In the genomic region with DNA sequence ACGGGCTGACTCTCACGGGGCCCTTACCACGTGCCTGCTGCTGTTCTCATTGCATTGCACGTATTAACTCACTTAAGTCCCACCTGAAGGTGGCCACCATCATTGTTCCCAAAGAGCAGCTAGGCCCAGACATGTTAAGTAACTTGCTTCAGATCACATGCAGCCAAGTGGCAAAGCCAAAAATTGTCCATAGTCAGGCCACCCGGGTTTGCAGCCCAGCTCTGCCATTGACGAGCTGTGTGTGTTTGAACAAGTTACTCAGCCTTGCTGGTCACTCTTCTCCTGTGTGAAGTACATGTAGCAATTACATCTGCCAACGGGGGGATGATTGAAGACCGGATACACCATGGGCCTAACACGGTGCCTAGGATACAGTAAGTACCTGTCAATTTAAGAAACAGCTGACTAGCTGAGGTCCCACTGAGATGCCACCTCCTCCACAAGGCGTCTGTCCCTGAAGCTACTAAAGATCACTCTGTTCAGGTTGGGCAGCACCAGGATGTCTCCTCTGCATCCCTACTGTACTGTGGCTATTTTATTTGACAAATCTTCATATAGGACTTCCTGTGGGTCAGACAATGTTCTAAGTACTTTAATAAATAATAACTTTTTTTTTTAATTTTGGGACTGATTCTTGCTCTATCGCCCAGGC, we compare ENCODE assay signal across 23 cellular contexts.
DNase-seq lines count a peak whose midpoint lies in the region; ATAC-seq, FAIRE-seq and TF ChIP-seq lines count a peak whose summit lies in the region.
"Had no signal": no experiment of that assay in that cellular context is flagged by ENCODE, and none has a peak within 500 bp of the region (broad histone marks: within the 10 kb centered on the region; RNA-seq: fewer than 3 reads in every experiment).

No MANE protein-coding gene starts in this region.

- H4K91ac ChIP-seq in neuronal stem cell (ENCODE audit: low read depth, low read length, poor library complexity): no peak overlapping the region

- peak overlapping the region; percentile 38 for H3K18ac ChIP-seq in neuronal stem cell (ENCODE audit: low read length)

- no peak overlapping the region for H2BK12ac ChIP-seq in neuronal stem cell (ENCODE audit: low read length)

- in situ Hi-C loops in K562 (cut with MboI): no loop called here

- FAIRE-seq in K562 (lab: Jason Lieb, UNC) (no peak), D721Med (lab: Jason Lieb, UNC) (no peak)
- FAIRE-seq: A549, GM12891, GM18507 had no signal

- no peak overlapping the region for H2BK120ac ChIP-seq in neuronal stem cell (ENCODE audit: low read depth, low read length)

- H3K9me3 ChIP-seq in right atrium auricular region (no peaks in the 10 kb centered on the region), K562 (replicated peaks; ENCODE audit: control insufficient read depth, insufficient read depth, low read depth, low read length) (no peaks in the 10 kb centered on the region), neuronal stem cell (replicated peaks in 1 of 2; ENCODE audit: control insufficient read depth in 2 of 2, insufficient read depth in 1 of 2, low read depth in 1 of 2, low read length in 2 of 2) (no peaks in the 10 kb centered on the region)
- H3K9me3 ChIP-seq: A549; BE2C; BLaER1 treated with 17β-estradiol and CSF1 and Interleukin-3, amounts not matched to agents 10 nM and 100 nM had no signal

- H2BK15ac ChIP-seq in neuronal stem cell (ENCODE audit: low read length): no peak overlapping the region

- no peak for ATAC-seq in K562
- ATAC-seq: A549 had no signal

- WGBS in K562 (ENCODE audit: insufficient coverage, low coverage, missing lambda C conversion rate): 0% methylated on average over 11 of the region's 11 CpGs
- WGBS in neuronal stem cell (ENCODE audit: extremely low coverage in 2 of 2, insufficient read length in 2 of 2, insufficient replicate concordance in 1 of 2), 2 donors: no CpG with 5 or more reads among the region's 11 CpGs

- H3K9me1 ChIP-seq in K562 (ENCODE audit: control insufficient read depth, insufficient read depth, low read length): no peaks in the 10 kb centered on the region

- TF ChIP-seq EP300 in K562 (IDR thresholded peaks at IDR 0.05; ENCODE audit: low read length): no peak

- peak; percentile 50 for DNase-seq in cardiac septum (ENCODE audit: low spot score)
- DNase-seq in right atrium auricular region (ENCODE audit: low spot score): no peak
- no peak for DNase-seq in K562 (ENCODE audit: extremely low read depth in 1 of 4, low spot score in 3 of 4)
- no peak for DNase-seq in neuronal stem cell (ENCODE audit: low spot score)
- DNase-seq in erythroblast (lab: John Stamatoyannopoulos, UW): no peak
- DNase-seq in D721Med (ENCODE audit: insufficient read length, low spot score): no peak
- no peak for DNase-seq in SKM-1 treated with dmso at 0.1 percent for 144 hours (lab: John Stamatoyannopoulos, UW; ENCODE audit: unreplicated experiment)
- DNase-seq: 8988T; ACHN; AML-193; BE2C; CD4-positive, alpha-beta T cell; CD8-positive, alpha-beta memory T cell; DMS53; DMS79 treated with DMSO at 0.1 percent for 48 hours; GF-D8; GOT3; H7; HCEC 1CT had no signal

- H3K4me3 ChIP-seq in right atrium auricular region (no peak overlapping the region), K562 (no peak overlapping the region), neuronal stem cell (ENCODE audit: low read length in 2 of 2) (no peak overlapping the region)
- H3K4me3 ChIP-seq: A549; BLaER1 treated with 17β-estradiol and CSF1 and Interleukin-3, amounts not matched to agents 10 nM and 100 nM had no signal

- no peaks in the 10 kb centered on the region; the same call in 1 of the 2 replicates for H4K20me1 ChIP-seq in K562 (replicated peaks; ENCODE audit: control insufficient read depth, insufficient read depth, low read length)
- H4K20me1 ChIP-seq: BLaER1 treated with 17β-estradiol and CSF1 and Interleukin-3, amounts not matched to agents 10 nM and 100 nM had no signal

- H2AK5ac ChIP-seq in neuronal stem cell (ENCODE audit: low read depth, low read length): peak overlapping the region; percentile 60

- H3K79me2 ChIP-seq in K562 (ENCODE audit: control insufficient read depth, insufficient read depth, low read length): no peaks in the 10 kb centered on the region

- H2AFZ ChIP-seq in K562 (ENCODE audit: low read depth, low read length) (no peak overlapping the region), neuronal stem cell (ENCODE audit: low read length) (no peak overlapping the region)

- TF ChIP-seq RAD21 in K562 (CRISPR knock-in tag; conservative IDR thresholded peaks at IDR 0.05 in 1 of 2, IDR thresholded peaks at IDR 0.05 in 1 of 2): no peak

- TF ChIP-seq POLR2A in K562 (conservative IDR thresholded peaks at IDR 0.05) (no peak), erythroblast (IDR thresholded peaks at IDR 0.05; ENCODE audit: low read length) (no peak)

- no peaks in the 10 kb centered on the region for H3K79me1 ChIP-seq in neuronal stem cell (ENCODE audit: low read depth, low read length)

- intact Hi-C loops in cardiac septum (cut with DNase I): no loop called here
- intact Hi-C loops in K562 (cut with micrococcal nuclease): no loop called here

- H3K36me3 ChIP-seq in right atrium auricular region (no peaks in the 10 kb centered on the region), K562 (ENCODE audit: control insufficient read depth, insufficient read depth, low read length) (no peaks in the 10 kb centered on the region), neuronal stem cell (replicated peaks in 1 of 2; ENCODE audit: control insufficient read depth in 2 of 2, insufficient read depth in 2 of 2, low read length in 2 of 2) (no peaks in the 10 kb centered on the region)
- H3K36me3 ChIP-seq: BE2C; BLaER1 treated with 17β-estradiol and CSF1 and Interleukin-3, amounts not matched to agents 10 nM and 100 nM had no signal

- H2BK5ac ChIP-seq in neuronal stem cell (ENCODE audit: low read length): no peak overlapping the region

- POLR2A ChIA-PET in K562 (lab: Yijun Ruan, JAX): interaction anchor here (0.9 kb wide), 1 partner anchor 8 kb away, joined by 4 read pairs; no protein-coding TSS in a partner anchor

- no peak overlapping the region for H4K8ac ChIP-seq in neuronal stem cell (ENCODE audit: low read depth, low read length)

- no peak for TF ChIP-seq CTCF in right atrium auricular region (IDR thresholded peaks at IDR 0.05)
- no peak for TF ChIP-seq CTCF in K562 (IDR thresholded peaks at IDR 0.05 in 2 of 3, conservative IDR thresholded peaks at IDR 0.05 in 1 of 3; ENCODE audit: insufficient read depth in 2 of 3, low read depth in 1 of 3, low read length in 3 of 3)
- TF ChIP-seq CTCF in D721Med (IDR thresholded peaks at IDR 0.05; ENCODE audit: insufficient read depth, missing control alignments): no peak

- no peak overlapping the region for H3K4ac ChIP-seq in neuronal stem cell (ENCODE audit: low read length)

- BruUV-seq in K562 (replicated peaks; lab: Mats Ljungman, UMichigan): no TSS peak

- H3K14ac ChIP-seq in neuronal stem cell (ENCODE audit: low read length): no peak overlapping the region

- CTCF ChIA-PET in K562 (lab: Yijun Ruan, JAX; ENCODE audit: low intra/inter-chr PET ratio): no interaction called here

- H3K4me2 ChIP-seq in K562 (ENCODE audit: insufficient read depth, low read length) (no peak overlapping the region), neuronal stem cell (ENCODE audit: insufficient read depth, low read length, poor library complexity, severe bottlenecking) (no peak overlapping the region)
- H3K4me2 ChIP-seq: A549; BLaER1 treated with 17β-estradiol and CSF1 and Interleukin-3, amounts not matched to agents 10 nM and 100 nM had no signal

- H3K9ac ChIP-seq in K562 (ENCODE audit: insufficient read depth in 1 of 2, low read depth in 2 of 2, low read length in 2 of 2) (no peak overlapping the region), neuronal stem cell (ENCODE audit: low read depth, low read length, poor library complexity) (no peak overlapping the region)
- H3K9ac ChIP-seq: BLaER1 treated with 17β-estradiol and CSF1 and Interleukin-3, amounts not matched to agents 10 nM and 100 nM had no signal

- H3K27me3 ChIP-seq in right atrium auricular region (no peaks in the 10 kb centered on the region), K562 (ENCODE audit: control insufficient read depth in 2 of 2, insufficient read depth in 2 of 2, low read length in 2 of 2) (peaks cover 9 to 60% of the 10 kb centered on the region in 2 experiments), neuronal stem cell (ENCODE audit: control insufficient read depth in 3 of 3, insufficient read depth in 3 of 3, low read depth in 1 of 3, low read length in 3 of 3) (no peaks in the 10 kb centered on the region)
- H3K27me3 ChIP-seq: BE2C; BLaER1 treated with 17β-estradiol and CSF1 and Interleukin-3, amounts not matched to agents 10 nM and 100 nM had no signal

- H3K27ac ChIP-seq in right atrium auricular region: no peak overlapping the region
- no peak overlapping the region for H3K27ac ChIP-seq in K562 (ENCODE audit: extremely low read depth, low read depth, low read length)
- no peak overlapping the region for H3K27ac ChIP-seq in neuronal stem cell (replicated peaks; ENCODE audit: low read length)
- H3K27ac ChIP-seq: A549; BLaER1 treated with 17β-estradiol and CSF1 and Interleukin-3, amounts not matched to agents 10 nM and 100 nM had no signal

- no peak overlapping the region for H3K23ac ChIP-seq in neuronal stem cell (ENCODE audit: low read depth, low read length, poor library complexity)

- H3K4me1 ChIP-seq in right atrium auricular region (peaks cover 0 to 7% of the 10 kb centered on the region in 2 donors), K562 (replicated peaks in 1 of 2; ENCODE audit: control insufficient read depth in 2 of 2, insufficient read depth in 2 of 2, low read length in 2 of 2) (no peaks in the 10 kb centered on the region), neuronal stem cell (ENCODE audit: control insufficient read depth in 2 of 2, insufficient read depth in 1 of 2, low read depth in 1 of 2, low read length in 2 of 2) (peaks cover 3 to 15% of the 10 kb centered on the region in 2 donors)
- H3K4me1 ChIP-seq: BE2C had no signal

TF ChIP-seq in K562, 482 proteins besides CTCF, POLR2A, EP300 and RAD21 (continues in another document):
- no peak for TF ChIP-seq EHMT2 (IDR thresholded peaks at IDR 0.05)
- peak; percentile 40 for TF ChIP-seq RBM25 (IDR thresholded peaks at IDR 0.05; ENCODE audit: low read depth, low read length, severe bottlenecking)
- TF ChIP-seq, protein P1, sequence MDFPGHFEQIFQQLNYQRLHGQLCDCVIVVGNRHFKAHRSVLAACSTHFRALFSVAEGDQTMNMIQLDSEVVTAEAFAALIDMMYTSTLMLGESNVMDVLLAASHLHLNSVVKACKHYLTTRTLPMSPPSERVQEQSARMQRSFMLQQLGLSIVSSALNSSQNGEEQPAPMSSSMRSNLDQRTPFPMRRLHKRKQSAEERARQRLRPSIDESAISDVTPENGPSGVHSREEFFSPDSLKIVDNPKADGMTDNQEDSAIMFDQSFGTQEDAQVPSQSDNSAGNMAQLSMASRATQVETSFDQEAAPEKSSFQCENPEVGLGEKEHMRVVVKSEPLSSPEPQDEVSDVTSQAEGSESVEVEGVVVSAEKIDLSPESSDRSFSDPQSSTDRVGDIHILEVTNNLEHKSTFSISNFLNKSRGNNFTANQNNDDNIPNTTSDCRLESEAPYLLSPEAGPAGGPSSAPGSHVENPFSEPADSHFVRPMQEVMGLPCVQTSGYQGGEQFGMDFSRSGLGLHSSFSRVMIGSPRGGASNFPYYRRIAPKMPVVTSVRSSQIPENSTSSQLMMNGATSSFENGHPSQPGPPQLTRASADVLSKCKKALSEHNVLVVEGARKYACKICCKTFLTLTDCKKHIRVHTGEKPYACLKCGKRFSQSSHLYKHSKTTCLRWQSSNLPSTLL (IDR thresholded peaks at IDR 0.05): no peak
